8 cellular contexts compared by ENCODE assay signal in the genomic region with DNA sequence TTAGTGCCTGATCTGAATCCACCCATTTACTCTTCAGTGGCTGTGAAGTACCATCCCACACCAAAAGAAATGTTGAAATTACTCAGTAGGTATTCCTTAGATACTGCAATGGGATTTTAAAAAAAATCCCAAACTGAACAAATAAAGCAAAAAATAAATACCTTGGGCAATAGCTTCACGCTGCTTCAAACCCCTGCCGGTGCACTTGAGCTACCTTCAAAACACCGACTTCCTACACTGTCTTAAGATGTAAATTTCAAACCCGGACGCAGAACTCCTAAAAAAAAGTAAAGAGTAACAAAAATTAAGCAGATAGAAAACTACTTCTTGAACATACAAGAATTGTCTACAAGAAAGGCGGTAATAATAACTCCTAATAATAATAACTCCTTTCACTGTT. TPM values are rescaled to one million over a fixed set of nuclear protein-coding genes. Genes with fewer than 3 reads are reported as not detected.
A peak's percentile ranks its signal among the peaks of the same experiment; 100 is the strongest.
DNase-seq lines count a peak whose midpoint lies in the region; ATAC-seq and TF ChIP-seq lines count a peak whose summit lies in the region.

No MANE protein-coding gene starts in this region.

- H3K4me3 Mint-ChIP-seq in activated naive CD4-positive, alpha-beta T cell treated with anti-CD3 and anti-CD28 coated beads, Interleukin-2, amount 50 U/mL, for 24 hours = peak overlapping the region; percentile 70
- H3K4me3 Mint-ChIP-seq in type B pancreatic cell = peak overlapping the region; percentile 85
- H3K4me3 Mint-ChIP-seq in CD14-positive monocyte = peak overlapping the region in 1 of 2 donors; percentile 86

- H3K27ac Mint-ChIP-seq in activated naive CD4-positive, alpha-beta T cell treated with anti-CD3 and anti-CD28 coated beads, Interleukin-2, amount 50 U/mL, for 24 hours = no peak overlapping the region
- H3K27ac Mint-ChIP-seq in activated naive CD4-positive, alpha-beta T cell treated with anti-CD3 and anti-CD28 coated beads, Interleukin-2, amount 50 U/mL, for 72 hours = no peak overlapping the region
- H3K27ac Mint-ChIP-seq in type B pancreatic cell (peak overlapping the region; percentile 19), CD14-positive monocyte (no peak overlapping the region)

- H3K4me3 ChIP-seq in dorsolateral prefrontal cortex (peak overlapping the region; percentile 9 to 69 (median 52)), mucosa of stomach (ENCODE audit: low read length) (no peak overlapping the region)

- H3K4me1 ChIP-seq in mucosa of stomach (ENCODE audit: control insufficient read depth, insufficient read depth, low read length) = no peaks in the 10 kb centered on the region

- H3K36me3 ChIP-seq in mucosa of stomach (ENCODE audit: control insufficient read depth, insufficient read depth, low read length) = no peaks in the 10 kb centered on the region

- H3K27me3 Mint-ChIP-seq in activated naive CD4-positive, alpha-beta T cell treated with anti-CD3 and anti-CD28 coated beads, Interleukin-2, amount 50 U/mL, for 24 hours = peaks cover 66% of the 10 kb centered on the region
- H3K27me3 Mint-ChIP-seq in type B pancreatic cell (peaks cover 95% of the 10 kb centered on the region), CD14-positive monocyte (ENCODE audit: low read depth in 3 of 3) (peaks cover 44 to 58% (median 49%) of the 10 kb centered on the region in 3 donors)

- peaks cover 0 to 60% (median 23%) of the 10 kb centered on the region in 45 donors for H3K27me3 ChIP-seq in dorsolateral prefrontal cortex
- peaks cover 28% of the 10 kb centered on the region for H3K27me3 ChIP-seq in mucosa of stomach (ENCODE audit: control insufficient read depth, insufficient read depth, low read length)

- peaks cover 2% of the 10 kb centered on the region for H3K36me3 Mint-ChIP-seq in activated naive CD4-positive, alpha-beta T cell treated with anti-CD3 and anti-CD28 coated beads, Interleukin-2, amount 50 U/mL, for 24 hours
- peaks cover 15 to 17% of the 10 kb centered on the region in 2 donors for H3K36me3 Mint-ChIP-seq in activated naive CD4-positive, alpha-beta T cell treated with anti-CD3 and anti-CD28 coated beads, Interleukin-2, amount 50 U/mL, for 72 hours
- H3K36me3 Mint-ChIP-seq in type B pancreatic cell = peaks cover 4% of the 10 kb centered on the region
- H3K36me3 Mint-ChIP-seq in CD14-positive monocyte = peaks cover 0 to 3% of the 10 kb centered on the region in 2 donors

- intact Hi-C loops in dorsolateral prefrontal cortex (cut with DNase I) = no loop called here
- intact Hi-C loops in CD14-positive monocyte (cut with micrococcal nuclease) = no loop called here

- no peak for TF ChIP-seq CTCF in dorsolateral prefrontal cortex (IDR thresholded peaks at IDR 0.05 in 54 of 56, conservative IDR thresholded peaks at IDR 0.05 in 2 of 56; ENCODE audit: low read depth in 1 of 56, partially characterized antibody in 56 of 56)
- TF ChIP-seq CTCF in type B pancreatic cell (conservative IDR thresholded peaks at IDR 0.05) = no peak
- TF ChIP-seq CTCF in CD14-positive monocyte (IDR thresholded peaks at IDR 0.05) = no peak

- H3K9me3 Mint-ChIP-seq in activated naive CD4-positive, alpha-beta T cell treated with anti-CD3 and anti-CD28 coated beads, Interleukin-2, amount 50 U/mL, for 24 hours = peaks cover 9% of the 10 kb centered on the region
- H3K9me3 Mint-ChIP-seq in activated naive CD4-positive, alpha-beta T cell treated with anti-CD3 and anti-CD28 coated beads, Interleukin-2, amount 50 U/mL, for 72 hours = peaks cover 4 to 7% of the 10 kb centered on the region in 2 donors
- H3K9me3 Mint-ChIP-seq in type B pancreatic cell = peaks cover 3% of the 10 kb centered on the region
- H3K9me3 Mint-ChIP-seq in CD14-positive monocyte = peaks cover 0 to 25% (median 12%) of the 10 kb centered on the region in 7 donors

- peak overlapping the region; percentile 24 for H3K9ac ChIP-seq in mucosa of stomach (ENCODE audit: low read length)

- peak overlapping the region in 47 of 59 donors; percentile 2 to 87 (median 64) for H3K27ac ChIP-seq in dorsolateral prefrontal cortex

- no peak for DNase-seq in activated naive CD4-positive, alpha-beta T cell treated with anti-CD3 and anti-CD28 coated beads, Interleukin-2, amount 50 U/mL, for 72 hours (ENCODE audit: low spot score in 2 of 2)
- DNase-seq in dorsolateral prefrontal cortex (no peak), type B pancreatic cell (ENCODE audit: extremely low spot score, unreplicated experiment) (no peak), NCI-H1092 treated with DMSO at 0.1 percent for 48 hours (lab: John Stamatoyannopoulos, UW) (no peak), CD14-positive monocyte (ENCODE audit: low spot score) (no peak)

- ATAC-seq in activated naive CD4-positive, alpha-beta T cell treated with anti-CD3 and anti-CD28 coated beads, Interleukin-2, amount 50 U/mL, for 72 hours = no peak
- ATAC-seq in GM19035 (IDR thresholded peaks at IDR 0.05; ENCODE audit: unreplicated experiment) = no peak

- H3K4me1 Mint-ChIP-seq in activated naive CD4-positive, alpha-beta T cell treated with anti-CD3 and anti-CD28 coated beads, Interleukin-2, amount 50 U/mL, for 24 hours = peaks cover 22% of the 10 kb centered on the region
- H3K4me1 Mint-ChIP-seq in type B pancreatic cell (ENCODE audit: unreplicated experiment) (no peaks in the 10 kb centered on the region), CD14-positive monocyte (peaks cover 12% of the 10 kb centered on the region)

- no peaks in the 10 kb centered on the region for H3K9me3 ChIP-seq in mucosa of stomach (ENCODE audit: control insufficient read depth, low read length)

RNA-seq across cellular contexts. Expression of a gene that starts 0.7 kb away (rescaled TPM):
- total RNA-seq in activated naive CD4-positive, alpha-beta T cell treated with anti-CD3 and anti-CD28 coated beads, Interleukin-2, amount 50 U/mL, for 72 hours = not detected
- 10 to 100 TPM in 119 of 120 experiments, 1 to 10 TPM in 1; 9.7 to 50.2 (median 22.3) TPM for total RNA-seq in dorsolateral prefrontal cortex
- total RNA-seq in type B pancreatic cell (ENCODE audit: low replicate concordance) = 2.6 and 7.8 TPM in 2 replicates
- polyA plus RNA-seq in CD14-positive monocyte = not detected
